In the genomic region with DNA sequence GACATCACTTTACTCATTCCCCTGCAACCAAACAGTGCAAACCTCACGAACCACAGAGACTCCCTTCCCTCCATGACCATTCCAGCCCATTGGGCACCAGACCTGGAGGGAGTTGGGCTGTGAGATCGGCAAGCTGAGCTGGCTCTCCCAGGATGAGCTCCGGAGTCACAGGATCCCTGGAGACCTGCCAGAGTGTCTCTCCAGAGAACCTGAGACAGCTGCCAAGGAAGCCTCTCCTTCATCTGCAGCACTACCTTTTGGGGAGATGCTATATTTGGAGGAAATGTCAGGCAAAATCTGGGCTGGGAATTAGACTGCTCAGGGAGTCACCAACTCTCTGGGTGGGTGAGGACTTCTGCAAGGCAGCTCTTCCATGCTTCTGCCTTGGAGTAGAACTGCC, we compare ENCODE assay signal across 15 cellular contexts.
DNase-seq lines count a peak whose midpoint lies in the region; ATAC-seq and TF ChIP-seq lines count a peak whose summit lies in the region.
"Had no signal": no experiment of that assay in that cellular context is flagged by ENCODE, and none has a peak within 500 bp of the region (broad histone marks: within the 10 kb centered on the region; RNA-seq: fewer than 3 reads in every experiment).

No MANE protein-coding gene starts in this region.

- peak; percentile 20 for ATAC-seq in Right ventricle myocardium superior (ENCODE audit: poor library complexity)
- ATAC-seq: A549 had no signal

- no peak for DNase-seq in Right ventricle myocardium superior
- no peak for DNase-seq in left ventricle myocardium inferior
- peak; percentile 17 for DNase-seq in RPMI7951 (ENCODE audit: low read depth)
- DNase-seq in esophagus muscularis mucosa (ENCODE audit: extremely low spot score) = peak; percentile 68
- DNase-seq in sigmoid colon = peak; percentile 84
- DNase-seq in EL = no peak
- DNase-seq in COLO829 (ENCODE audit: low spot score) = no peak
- DNase-seq: BE2C; CD4-positive, alpha-beta memory T cell; COR-L47; DMS79; GDM1 had no signal

- intact Hi-C loops in Right ventricle myocardium superior (cut with DNase I) = no loop called here
- intact Hi-C loops in left ventricle myocardium inferior (cut with micrococcal nuclease) = no loop called here
- intact Hi-C loops in esophagus muscularis mucosa (cut with DNase I) = no loop called here
- intact Hi-C loops in sigmoid colon (cut with DNase I) = no loop called here

- no peaks in the 10 kb centered on the region for H3K27me3 ChIP-seq in left ventricle myocardium inferior (ENCODE audit: low read depth)
- no peaks in the 10 kb centered on the region for H3K27me3 ChIP-seq in esophagus muscularis mucosa
- no peaks in the 10 kb centered on the region for H3K27me3 ChIP-seq in sigmoid colon
- H3K27me3 ChIP-seq: BE2C had no signal

- H3K4me3 ChIP-seq in left ventricle myocardium inferior = no peak overlapping the region
- no peak overlapping the region for H3K4me3 ChIP-seq in esophagus muscularis mucosa
- no peak overlapping the region for H3K4me3 ChIP-seq in sigmoid colon
- H3K4me3 ChIP-seq: A549, HAP-1 had no signal

- TF ChIP-seq EP300 in esophagus muscularis mucosa (IDR thresholded peaks at IDR 0.05) (no peak), sigmoid colon (IDR thresholded peaks at IDR 0.05) (no peak)

- no peaks in the 10 kb centered on the region for H3K9me3 ChIP-seq in left ventricle myocardium inferior (replicated peaks)
- H3K9me3 ChIP-seq in esophagus muscularis mucosa = no peaks in the 10 kb centered on the region
- H3K9me3 ChIP-seq in sigmoid colon = no peaks in the 10 kb centered on the region
- H3K9me3 ChIP-seq: A549, BE2C, HAP-1 had no signal

- H3K27ac ChIP-seq in left ventricle myocardium inferior (replicated peaks) = no peak overlapping the region
- no peak overlapping the region for H3K27ac ChIP-seq in esophagus muscularis mucosa (replicated peaks in 1 of 4)
- peak overlapping the region in 1 of 4 donors; percentile 13 for H3K27ac ChIP-seq in sigmoid colon
- H3K27ac ChIP-seq: A549, C4-2B had no signal

- TF ChIP-seq POLR2A in esophagus muscularis mucosa (IDR thresholded peaks at IDR 0.05; ENCODE audit: low read depth) (no peak), sigmoid colon (IDR thresholded peaks at IDR 0.05) (no peak)

- TF ChIP-seq CTCF in left ventricle myocardium inferior (IDR thresholded peaks at IDR 0.05; ENCODE audit: borderline replicate concordance) = no peak
- no peak for TF ChIP-seq CTCF in esophagus muscularis mucosa (IDR thresholded peaks at IDR 0.05)
- no peak for TF ChIP-seq CTCF in sigmoid colon (IDR thresholded peaks at IDR 0.05)

- 30% methylated on average over 3 of the region's 3 CpGs for WGBS in esophagus muscularis mucosa
- WGBS in sigmoid colon, 2 donors = 67 to 78% methylated on average over 3 of the region's 3 CpGs

- H3K4me1 ChIP-seq in left ventricle myocardium inferior (peaks cover 7% of the 10 kb centered on the region), esophagus muscularis mucosa (peaks cover 5 to 16% (median 13%) of the 10 kb centered on the region in 4 donors), sigmoid colon (peaks cover 0 to 12% (median 9%) of the 10 kb centered on the region in 4 donors)
- H3K4me1 ChIP-seq: A549, BE2C, HAP-1 had no signal

- no peaks in the 10 kb centered on the region for H3K36me3 ChIP-seq in left ventricle myocardium inferior
- no peaks in the 10 kb centered on the region for H3K36me3 ChIP-seq in esophagus muscularis mucosa
- no peaks in the 10 kb centered on the region for H3K36me3 ChIP-seq in sigmoid colon
- H3K36me3 ChIP-seq: BE2C, HAP-1 had no signal

Comparison
In these comparisons a context has a peak if more than half of its experiments do, and no peak if none do; other contexts are left out.
1. DNase-seq: peak in RPMI7951 (single experiment), esophagus muscularis mucosa (single experiment) and sigmoid colon (single experiment); none in Right ventricle myocardium superior (single experiment), left ventricle myocardium inferior (single experiment), EL (single experiment) and COLO829 (single experiment).